ENCODE assay signal across 17 cellular contexts in the genomic region with DNA sequence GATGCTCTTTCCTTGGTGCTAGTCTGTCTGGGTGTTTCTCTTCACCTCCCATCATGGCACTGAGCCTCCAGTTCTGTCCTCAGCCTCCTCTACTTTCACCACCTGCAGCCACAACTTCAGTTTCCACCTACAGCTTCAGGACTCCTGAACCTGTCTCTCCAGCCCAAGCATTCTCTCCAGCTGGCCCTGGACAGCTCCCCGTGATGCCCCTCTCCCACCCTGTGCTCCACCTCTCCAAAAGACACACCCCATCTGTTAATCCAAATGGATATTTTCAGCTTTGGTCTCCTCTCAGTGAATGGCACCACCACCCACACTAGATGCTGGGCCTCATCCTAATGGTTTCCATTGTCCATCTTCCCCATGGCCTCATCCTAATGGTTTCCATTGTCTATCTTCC.
A peak's percentile ranks its signal among the peaks of the same experiment; 100 is the strongest.
DNase-seq lines count a peak whose midpoint lies in the region; ATAC-seq, FAIRE-seq and TF ChIP-seq lines count a peak whose summit lies in the region.
"Had no signal": no experiment of that assay in that cellular context is flagged by ENCODE, and none has a peak within 500 bp of the region (broad histone marks: within the 10 kb centered on the region; RNA-seq: fewer than 3 reads in every experiment).

No MANE protein-coding gene starts in this region.

- H3K9ac ChIP-seq in IMR-90 (ENCODE audit: low read depth, low read length), result no peak overlapping the region
- H3K9ac ChIP-seq: BLaER1 treated with 17β-estradiol and CSF1 and Interleukin-3, amounts not matched to agents 10 nM and 100 nM had no signal

- H4K5ac ChIP-seq in IMR-90 (ENCODE audit: low read depth, low read length), result no peak overlapping the region

- H2BK15ac ChIP-seq in IMR-90 (ENCODE audit: low read depth, low read length), result no peak overlapping the region

- peak overlapping the region; percentile 70; the same call in 1 of the 2 replicates for H2AK5ac ChIP-seq in IMR-90 (ENCODE audit: low read depth, low read length)

- H3K36me3 Mint-ChIP-seq in CD14-positive monocyte, result peaks cover 30 to 49% of the 10 kb centered on the region in 2 donors
- H3K36me3 Mint-ChIP-seq in effector memory CD8-positive, alpha-beta T cell (ENCODE audit: insufficient read depth), result peaks cover 8% of the 10 kb centered on the region

- H3K36me3 ChIP-seq in IMR-90 (ENCODE audit: control insufficient read depth, insufficient read depth, low read length), result no peaks in the 10 kb centered on the region
- H3K36me3 ChIP-seq in pancreas, result no peaks in the 10 kb centered on the region
- H3K36me3 ChIP-seq in spleen, result peaks cover 0 to 39% (median 0%) of the 10 kb centered on the region in 6 donors
- H3K36me3 ChIP-seq: HAP-1 had no signal

- H2AFZ ChIP-seq in IMR-90 (replicated peaks; ENCODE audit: low read length, poor library complexity), result no peak overlapping the region

- H3K9me3 ChIP-seq in IMR-90 (ENCODE audit: control insufficient read depth, insufficient read depth, low read length) (no peaks in the 10 kb centered on the region), pancreas (no peaks in the 10 kb centered on the region), spleen (no peaks in the 10 kb centered on the region)
- H3K9me3 ChIP-seq: BLaER1 treated with 17β-estradiol and CSF1 and Interleukin-3, amounts not matched to agents 10 nM and 100 nM; HAP-1 had no signal

- H3K4me3 Mint-ChIP-seq in CD14-positive monocyte, result no peak overlapping the region
- no peak overlapping the region for H3K4me3 Mint-ChIP-seq in effector memory CD8-positive, alpha-beta T cell
- H3K4me3 Mint-ChIP-seq: CD4-positive, alpha-beta memory T cell; HFFc6 had no signal

- no peak overlapping the region for H3K4me3 ChIP-seq in IMR-90 (ENCODE audit: insufficient read depth, low read depth, low read length)
- H3K4me3 ChIP-seq in pancreas, result no peak overlapping the region
- no peak overlapping the region for H3K4me3 ChIP-seq in spleen
- H3K4me3 ChIP-seq: BLaER1 treated with 17β-estradiol and CSF1 and Interleukin-3, amounts not matched to agents 10 nM and 100 nM; HAP-1; K562 had no signal

- H3K9me3 Mint-ChIP-seq in CD14-positive monocyte, result peaks cover 0 to 6% (median 0%) of the 10 kb centered on the region in 7 donors
- peaks cover 6 to 10% of the 10 kb centered on the region in 2 donors for H3K9me3 Mint-ChIP-seq in effector memory CD8-positive, alpha-beta T cell
- H3K9me3 Mint-ChIP-seq: HFFc6 had no signal

- no peak for TF ChIP-seq CTCF in CD14-positive monocyte (IDR thresholded peaks at IDR 0.05)
- TF ChIP-seq CTCF in IMR-90 (conservative IDR thresholded peaks at IDR 0.05; ENCODE audit: low read depth, low read length), result no peak
- no peak for TF ChIP-seq CTCF in pancreas (IDR thresholded peaks at IDR 0.05)
- no peak for TF ChIP-seq CTCF in spleen (IDR thresholded peaks at IDR 0.05 in 8 of 11, conservative IDR thresholded peaks at IDR 0.05 in 3 of 11)

- ATAC-seq in IMR-90 (ENCODE audit: low read depth), result no peak
- no peak for ATAC-seq in effector memory CD8-positive, alpha-beta T cell (replicated peaks)
- no peak for ATAC-seq in pancreas
- ATAC-seq: HepG2, K562 had no signal

- no peak for TF ChIP-seq POLR2A in IMR-90 (IDR thresholded peaks at IDR 0.05; ENCODE audit: low read depth, low read length)
- TF ChIP-seq POLR2A in spleen (IDR thresholded peaks at IDR 0.05), result no peak

- H3K18ac ChIP-seq in IMR-90 (ENCODE audit: low read depth, low read length), result no peak overlapping the region

- dilution Hi-C loops in IMR-90 (cut with HindIII; ENCODE audit: low sequenced_read_pairs, unreplicated experiment), result no loop called here

- BruUV-seq in IMR-90 (replicated peaks; lab: Mats Ljungman, UMichigan), result no TSS peak

- H4K20me1 ChIP-seq in IMR-90 (ENCODE audit: insufficient read depth, low read length), result no peaks in the 10 kb centered on the region
- H4K20me1 ChIP-seq: BLaER1 treated with 17β-estradiol and CSF1 and Interleukin-3, amounts not matched to agents 10 nM and 100 nM had no signal

- H3K4me1 Mint-ChIP-seq in CD14-positive monocyte, result peaks cover 30% of the 10 kb centered on the region
- H3K4me1 Mint-ChIP-seq in effector memory CD8-positive, alpha-beta T cell (ENCODE audit: low read depth in 2 of 2), result peaks cover 26 to 30% of the 10 kb centered on the region in 2 donors

- in situ Hi-C loops in IMR-90 (cut with MboI; ENCODE audit: low sequenced_read_pairs), result no loop called here

- peaks cover 0 to 1% (median 0%) of the 10 kb centered on the region in 3 donors for H3K27me3 Mint-ChIP-seq in CD14-positive monocyte (ENCODE audit: low read depth in 3 of 3)
- H3K27me3 Mint-ChIP-seq in effector memory CD8-positive, alpha-beta T cell, result no peaks in the 10 kb centered on the region
- H3K27me3 Mint-ChIP-seq: CD4-positive, alpha-beta memory T cell had no signal

- no peak for TF ChIP-seq RAD21 in IMR-90 (IDR thresholded peaks at IDR 0.05; ENCODE audit: low read length)

- no peak overlapping the region for H3K4me2 ChIP-seq in IMR-90 (ENCODE audit: low read depth, low read length)

- no peak overlapping the region for H4K91ac ChIP-seq in IMR-90 (ENCODE audit: insufficient read depth, low read depth, low read length)

- H3K4me1 ChIP-seq in IMR-90 (ENCODE audit: control insufficient read depth, insufficient read depth, low read length) (peaks cover 5% of the 10 kb centered on the region), pancreas (no peaks in the 10 kb centered on the region), spleen (peaks cover 0 to 17% (median 3%) of the 10 kb centered on the region in 6 donors)

- WGBS in IMR-90 (ENCODE audit: extremely low coverage in 2 of 2, insufficient read length in 1 of 2), 2 experiments, result 60% methylated on average over 1 of the region's 1 CpG; no CpG with 5 or more reads in 1 of the 2 experiments
- 93 to 100% methylated on average over 1 of the region's 1 CpG for WGBS in pancreas, 2 donors
- 89 to 100% (median 97%) methylated on average over 1 of the region's 1 CpG for WGBS in spleen, 5 donors

- DNase-seq in CD14-positive monocyte (ENCODE audit: low spot score), result no peak
- no peak for DNase-seq in IMR-90
- no peak for DNase-seq in effector memory CD8-positive, alpha-beta T cell
- DNase-seq in pancreas, result no peak
- no peak for DNase-seq in spleen
- no peak for DNase-seq in Ammon's horn (ENCODE audit: low spot score)
- DNase-seq: CD4-positive, alpha-beta memory T cell; COR-L47; DND-41; GDM1; HFFc6 had no signal

- POLR2A ChIA-PET in IMR-90 (lab: Charles Lee; ENCODE audit: unreplicated experiment), result no interaction called here

- H3K9me1 ChIP-seq in IMR-90 (ENCODE audit: insufficient read depth, low read length), result peaks cover 3% of the 10 kb centered on the region; the same call in 1 of the 2 replicates

- H3K79me1 ChIP-seq in IMR-90 (ENCODE audit: low read depth in 1 of 2, low read length in 2 of 2), result no peaks in the 10 kb centered on the region

- H2BK20ac ChIP-seq in IMR-90 (ENCODE audit: low read depth, low read length), result no peak overlapping the region

- no peak overlapping the region for H3K14ac ChIP-seq in IMR-90 (replicated peaks; ENCODE audit: low read depth, low read length)

- no peak overlapping the region for H4K8ac ChIP-seq in IMR-90 (ENCODE audit: low read depth in 2 of 2, low read length in 2 of 2)

- CTCF ChIA-PET in IMR-90 (lab: Yijun Ruan, JAX), result no interaction called here

- H3K4ac ChIP-seq in IMR-90 (ENCODE audit: low read depth, low read length), result no peak overlapping the region

- H2BK120ac ChIP-seq in IMR-90 (ENCODE audit: low read depth, low read length), result no peak overlapping the region

- FAIRE-seq in pancreas (lab: Jason Lieb, UNC), result no peak
- FAIRE-seq: GM12892, H1, HepG2 had no signal

- H3K27me3 ChIP-seq in IMR-90 (ENCODE audit: control insufficient read depth, insufficient read depth, low read length) (no peaks in the 10 kb centered on the region), pancreas (no peaks in the 10 kb centered on the region), spleen (replicated peaks in 1 of 7) (no peaks in the 10 kb centered on the region)
- H3K27me3 ChIP-seq: BLaER1 treated with 17β-estradiol and CSF1 and Interleukin-3, amounts not matched to agents 10 nM and 100 nM had no signal

- H3K27ac Mint-ChIP-seq in CD14-positive monocyte, result peak overlapping the region in 4 of 7 donors; percentile 26 to 75 (median 39)
- peak overlapping the region; percentile 38 to 61 for H3K27ac Mint-ChIP-seq in effector memory CD8-positive, alpha-beta T cell
- H3K27ac Mint-ChIP-seq: HFFc6 had no signal

- H3K27ac ChIP-seq in IMR-90 (ENCODE audit: insufficient read depth, low read length), result no peak overlapping the region
- H3K27ac ChIP-seq in pancreas, result no peak overlapping the region
- no peak overlapping the region for H3K27ac ChIP-seq in spleen
- H3K27ac ChIP-seq: BLaER1 treated with 17β-estradiol and CSF1 and Interleukin-3, amounts not matched to agents 10 nM and 100 nM had no signal

- intact Hi-C loops in CD14-positive monocyte (cut with micrococcal nuclease) (loop anchor here in 1 of 2 donors (10.0 kb wide), 2 partner anchors 263 to 1993 kb away; no protein-coding TSS in a partner anchor), IMR-90 (cut with micrococcal nuclease) (no loop called here), pancreas (cut with DNase I) (no loop called here), spleen (cut with DNase I; ENCODE audit: low total_unique reads) (no loop called here)

- H2BK5ac ChIP-seq in IMR-90 (ENCODE audit: low read depth, low read length, poor library complexity, severe bottlenecking), result no peak overlapping the region

- H3K56ac ChIP-seq in IMR-90 (ENCODE audit: extremely low read depth, insufficient read depth, low read length), result no peak overlapping the region

- H2AK9ac ChIP-seq in IMR-90 (replicated peaks; ENCODE audit: low read depth, low read length, poor library complexity), result no peak overlapping the region

- no peak overlapping the region for H3K23ac ChIP-seq in IMR-90 (ENCODE audit: low read depth, low read length)

TF ChIP-seq in IMR-90, 13 proteins besides CTCF, POLR2A, EP300 and RAD21 (continues in another document):
- no peak for TF ChIP-seq RCOR1 (IDR thresholded peaks at IDR 0.05; ENCODE audit: insufficient replicate concordance, low read length)
- TF ChIP-seq MXI1 (IDR thresholded peaks at IDR 0.05; ENCODE audit: borderline replicate concordance, low read depth, low read length), result no peak
- no peak for TF ChIP-seq MAZ (IDR thresholded peaks at IDR 0.05; ENCODE audit: borderline replicate concordance, low read depth, low read length)
- no peak for TF ChIP-seq RFX5 (IDR thresholded peaks at IDR 0.05; ENCODE audit: low read depth, low read length)
- no peak for TF ChIP-seq BHLHE40 (IDR thresholded peaks at IDR 0.05; ENCODE audit: low read depth, low read length)
- TF ChIP-seq, protein P1, sequence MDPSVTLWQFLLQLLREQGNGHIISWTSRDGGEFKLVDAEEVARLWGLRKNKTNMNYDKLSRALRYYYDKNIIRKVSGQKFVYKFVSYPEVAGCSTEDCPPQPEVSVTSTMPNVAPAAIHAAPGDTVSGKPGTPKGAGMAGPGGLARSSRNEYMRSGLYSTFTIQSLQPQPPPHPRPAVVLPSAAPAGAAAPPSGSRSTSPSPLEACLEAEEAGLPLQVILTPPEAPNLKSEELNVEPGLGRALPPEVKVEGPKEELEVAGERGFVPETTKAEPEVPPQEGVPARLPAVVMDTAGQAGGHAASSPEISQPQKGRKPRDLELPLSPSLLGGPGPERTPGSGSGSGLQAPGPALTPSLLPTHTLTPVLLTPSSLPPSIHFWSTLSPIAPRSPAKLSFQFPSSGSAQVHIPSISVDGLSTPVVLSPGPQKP (IDR thresholded peaks at IDR 0.05; ENCODE audit: borderline replicate concordance, low read depth, low read length), result no peak
- no peak for TF ChIP-seq CEBPB (IDR thresholded peaks at IDR 0.05; ENCODE audit: low read depth, low read length)
